Comparison of ENCODE assay signal across 28 cellular contexts in the genomic region with DNA sequence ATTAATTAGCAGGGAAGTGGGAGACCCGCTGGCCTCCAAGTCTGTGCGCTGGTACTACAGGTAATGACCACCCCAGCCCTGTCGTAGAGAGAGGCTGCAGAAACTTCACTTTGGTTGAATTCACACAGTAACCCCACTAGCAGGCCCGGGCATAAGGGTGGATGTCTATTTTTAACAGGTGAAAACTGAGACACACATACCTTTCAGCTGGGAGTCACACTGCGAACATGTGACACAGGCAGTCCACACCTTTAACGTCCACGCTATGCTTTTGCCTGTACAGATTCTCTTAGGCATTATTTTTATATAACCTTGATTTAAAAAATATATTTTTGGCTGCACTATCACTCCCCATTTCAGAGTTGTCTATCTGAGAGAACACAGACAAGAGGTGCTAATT. TPM values are rescaled to one million over a fixed set of nuclear protein-coding genes. Genes with fewer than 3 reads are reported as not detected.
DNase-seq lines count a peak whose midpoint lies in the region; ATAC-seq, FAIRE-seq and TF ChIP-seq lines count a peak whose summit lies in the region.
"Had no signal": no experiment of that assay in that cellular context is flagged by ENCODE, and none has a peak within 500 bp of the region (broad histone marks: within the 10 kb centered on the region; RNA-seq: fewer than 3 reads in every experiment).

No MANE protein-coding gene starts in this region.

- H3K4me1 Mint-ChIP-seq in naive B cell, result peaks cover 57 to 72% (median 63%) of the 10 kb centered on the region in 3 donors

- H3K4me3 Mint-ChIP-seq in naive B cell, result peak overlapping the region; percentile 83 to 91 (median 90)

- H3K9me3 ChIP-seq in BLaER1 (no peaks in the 10 kb centered on the region), esophagus muscularis mucosa (no peaks in the 10 kb centered on the region)
- H3K9me3 ChIP-seq: esophagus squamous epithelium, gastroesophageal sphincter, SJSA1 had no signal

- no peaks in the 10 kb centered on the region for H3K9me3 Mint-ChIP-seq in naive B cell
- H3K9me3 Mint-ChIP-seq: activated CD4-positive, alpha-beta T cell treated with anti-CD3 and anti-CD28 coated beads, Interleukin-2, amount 10 ng/mL, durations not matched to agents 7 days and 5 days; activated naive CD8-positive, alpha-beta T cell treated with anti-CD3 and anti-CD28 coated beads, Interleukin-2, amount 10 ng/mL, durations not matched to agents 7 days and 5 days; activated T-helper 2 cell treated with anti-CD3 and anti-CD28 coated beads, Interferon-gamma antibody, Interleukin-2, Interleukin-4, amounts not matched to agents 10 μg/mL and 5 μg/mL and 100 μg/mL, durations not matched to agents 14 hours and 24 hours and 36 hours; stimulated activated naive CD8-positive, alpha-beta T cell treated with anti-CD3 and anti-CD28 coated beads, Interleukin-15, Interleukin-2, amounts not matched to agents 100 ng/mL and 50 ng/mL, for 24 hours had no signal

- H3K4me1 ChIP-seq in BLaER1 (peaks cover 54% of the 10 kb centered on the region), esophagus muscularis mucosa (peaks cover 0 to 30% (median 20%) of the 10 kb centered on the region in 4 donors)

- H4K20me1 ChIP-seq in BLaER1, result peaks cover 22% of the 10 kb centered on the region; the same call in 1 of the 2 replicates

- intact Hi-C loops in esophagus muscularis mucosa (cut with DNase I), result no loop called here

- H3K27me3 Mint-ChIP-seq in naive B cell, result no peaks in the 10 kb centered on the region

- peaks cover 59% of the 10 kb centered on the region for H3K27me3 ChIP-seq in BLaER1
- H3K27me3 ChIP-seq in esophagus muscularis mucosa, result peaks cover 0 to 16% (median 4%) of the 10 kb centered on the region in 4 donors
- H3K27me3 ChIP-seq: esophagus squamous epithelium, SJSA1 had no signal

- H3K9ac ChIP-seq in BLaER1, result no peak overlapping the region

- in situ Hi-C loops in KBM-7 (cut with MboI; ENCODE audit: low pct_unique_long_range_greater_than_20kb, low sequenced_read_pairs), result no loop called here

- H3K36me3 ChIP-seq in BLaER1 (no peaks in the 10 kb centered on the region), esophagus muscularis mucosa (peaks cover 0 to 10% (median 7%) of the 10 kb centered on the region in 4 donors)

- POLR2A ChIA-PET in RWPE1 (lab: Yijun Ruan, JAX; ENCODE audit: low non-redundant PET), result no interaction called here

- FAIRE-seq in GM18507 (lab: Jason Lieb, UNC), result peak; percentile 55
- FAIRE-seq: islet of Langerhans had no signal

- DNase-seq in GM18507 (ENCODE audit: extremely low spot score, insufficient read length, low read depth) (no peak), RWPE1 (ENCODE audit: low spot score) (no peak), naive B cell (no peak), 8988T (no peak), esophagus muscularis mucosa (ENCODE audit: extremely low spot score) (no peak), KBM-7 (no peak)
- DNase-seq: ACHN; activated CD4-positive, alpha-beta T cell treated with anti-CD3 and anti-CD28 coated beads, Interleukin-2, amount 10 ng/mL, durations not matched to agents 7 days and 5 days; activated naive CD8-positive, alpha-beta T cell treated with anti-CD3 and anti-CD28 coated beads, Interleukin-2, amount 10 ng/mL, durations not matched to agents 7 days and 5 days; esophagus squamous epithelium; NCI-H1092; NCI-H187 treated with DMSO at 0.1 percent for 48 hours; NCI-H2227 treated with DMSO at 0.1 percent for 48 hours; NCI-H748 treated with DMSO at 0.1 percent for 48 hours; nucleus accumbens; PC-9; stimulated activated CD4-positive, alpha-beta T cell treated with anti-CD3 and anti-CD28 coated beads, Interleukin-4, amount 100 ng/mL, for 1 hour had no signal

- H3K27ac ChIP-seq in BLaER1, result no peak overlapping the region
- H3K27ac ChIP-seq in RWPE1, result 0 out of 2 replicates have a peak overlapping the region, but pooled peaks have one; percentile 8
- peak overlapping the region in 2 of 4 donors; percentile 17 to 47 for H3K27ac ChIP-seq in esophagus muscularis mucosa (replicated peaks in 1 of 4)
- H3K27ac ChIP-seq: C4-2B, PC-9, SJSA1 had no signal

- H3K36me3 Mint-ChIP-seq in naive B cell, result no peaks in the 10 kb centered on the region
- H3K36me3 Mint-ChIP-seq: activated naive CD8-positive, alpha-beta T cell treated with anti-CD3 and anti-CD28 coated beads, Interleukin-2, amount 10 ng/mL, durations not matched to agents 7 days and 5 days had no signal

- TF ChIP-seq CTCF in RWPE1 (conservative IDR thresholded peaks at IDR 0.05; ENCODE audit: low read depth) (no peak), esophagus muscularis mucosa (IDR thresholded peaks at IDR 0.05) (no peak)

- H3K4me2 ChIP-seq in BLaER1, result peak overlapping the region; percentile 66; the same call in 1 of the 2 replicates
- H3K4me2 ChIP-seq: PC-9 had no signal

- CTCF ChIA-PET in RWPE1 (lab: Yijun Ruan, JAX), result no interaction called here

- TF ChIP-seq POLR2A in esophagus muscularis mucosa (IDR thresholded peaks at IDR 0.05; ENCODE audit: low read depth), result no peak

- H3K4me3 ChIP-seq in BLaER1, result no peak overlapping the region
- H3K4me3 ChIP-seq in esophagus muscularis mucosa, result no peak overlapping the region
- H3K4me3 ChIP-seq: esophagus squamous epithelium, PC-9, SJSA1 had no signal

- 91% methylated on average over 7 of the region's 7 CpGs for WGBS in esophagus muscularis mucosa

- no peak for TF ChIP-seq EP300 in esophagus muscularis mucosa (IDR thresholded peaks at IDR 0.05)

- peak overlapping the region in 5 of 6 donors; percentile 86 to 95 (median 93) for H3K27ac Mint-ChIP-seq in naive B cell
- H3K27ac Mint-ChIP-seq: activated CD4-positive, alpha-beta T cell treated with anti-CD3 and anti-CD28 coated beads, Interleukin-2, amount 10 ng/mL, durations not matched to agents 7 days and 5 days; activated naive CD8-positive, alpha-beta T cell treated with anti-CD3 and anti-CD28 coated beads, Interleukin-2, amount 10 ng/mL, durations not matched to agents 7 days and 5 days; activated T-helper 2 cell treated with anti-CD3 and anti-CD28 coated beads, Interferon-gamma antibody, Interleukin-2, Interleukin-4, amounts not matched to agents 10 μg/mL and 5 μg/mL and 100 μg/mL, durations not matched to agents 14 hours and 24 hours and 36 hours had no signal

- no peak for ATAC-seq in naive B cell (ENCODE audit: low read depth in 2 of 2)
- no peak for ATAC-seq in HG03175 (IDR thresholded peaks at IDR 0.05; ENCODE audit: unreplicated experiment)
- ATAC-seq: gastroesophageal sphincter, HCT116 had no signal

RNA-seq across cellular contexts. Expression of gene LRRK1, which starts 3.9 kb away (rescaled TPM):
- polyA plus RNA-seq in naive B cell (ENCODE audit: low read depth in 6 of 6), result 10 to 100 TPM in 1 of 6 donors, 1 to 10 TPM in 5; 3.4 to 10.3 (median 6.0) TPM
- 10 to 100 TPM; 11.3 to 18.0 (median 15.4) TPM for total RNA-seq in esophagus muscularis mucosa

RNA-seq across cellular contexts. Expression of gene ALDH1A3, which starts 43.4 kb away (rescaled TPM):
- not detected for polyA plus RNA-seq in naive B cell (ENCODE audit: low read depth in 6 of 6)
- 100 to 1,000 TPM in 1 of 4 donors, 10 to 100 TPM in 3; 36.7 to 131 (median 59.4) TPM for total RNA-seq in esophagus muscularis mucosa
- total RNA-seq: activated CD4-positive, alpha-beta T cell treated with anti-CD3 and anti-CD28 coated beads, Interleukin-2, amount 10 ng/mL, durations not matched to agents 7 days and 5 days; activated naive CD8-positive, alpha-beta T cell treated with anti-CD3 and anti-CD28 coated beads, Interleukin-2, amount 10 ng/mL, durations not matched to agents 7 days and 5 days; activated T-helper 2 cell treated with anti-CD3 and anti-CD28 coated beads, Interferon-gamma antibody, Interleukin-2, Interleukin-4, amounts not matched to agents 10 μg/mL and 5 μg/mL and 100 μg/mL, durations not matched to agents 14 hours and 24 hours and 36 hours; myocyte; T-helper 1 cell treated with Interleukin-12 subunit alpha and Interleukin-12 subunit beta and Interleukin-4 antibody, amounts not matched to agents 30 ng/mL and 1 ng/mL, for 36 hours had no signal
